1 cellular context compared by ENCODE assay signal in genomic region chr12:27710592-27711311, GRCh38.
TF ChIP-seq lines count a peak whose summit lies in the region.

TSS of gene MRPS35 (plus strand) at chr12:27710832. CDS start at chr12:27710844, 12 bp downstream.

TF ChIP-seq in WTC11, 78 proteins besides CTCF, POLR2A, EP300 and RAD21 (continued from another document):
- TF ChIP-seq ZNF532 (CRISPR knock-in tag; IDR thresholded peaks at IDR 0.05; ENCODE audit: borderline replicate concordance) (no peak), IRF2 (CRISPR knock-in tag; IDR thresholded peaks at IDR 0.05; ENCODE audit: borderline replicate concordance, low read depth) (no peak), E2F1 (CRISPR knock-in tag; IDR thresholded peaks at IDR 0.05) (no peak), GRHL2 (CRISPR knock-in tag; IDR thresholded peaks at IDR 0.05; ENCODE audit: insufficient replicate concordance, severe bottlenecking) (no peak), TEAD4 (CRISPR knock-in tag; IDR thresholded peaks at IDR 0.05) (no peak; the same call in 1 of the 2 replicates), MYBL2 (CRISPR knock-in tag; IDR thresholded peaks at IDR 0.05) (peak; percentile 91), NFATC4 (CRISPR knock-in tag; IDR thresholded peaks at IDR 0.05) (no peak), ZSCAN18 (CRISPR knock-in tag; IDR thresholded peaks at IDR 0.05) (no peak), KAT7 (CRISPR knock-in tag; IDR thresholded peaks at IDR 0.05; ENCODE audit: borderline replicate concordance) (peak; percentile 99), RELA (CRISPR knock-in tag; IDR thresholded peaks at IDR 0.05; ENCODE audit: borderline replicate concordance) (no peak; the same call in 1 of the 2 replicates), ATF3 (CRISPR knock-in tag; conservative IDR thresholded peaks at IDR 0.05) (no peak), ZNF416 (CRISPR knock-in tag; IDR thresholded peaks at IDR 0.05) (no peak), MLX (CRISPR knock-in tag; IDR thresholded peaks at IDR 0.05) (0 out of 2 replicates have a peak, but pooled peaks have one; percentile 57), ATF6 (CRISPR knock-in tag; IDR thresholded peaks at IDR 0.05) (no peak), TEAD1 (CRISPR knock-in tag; IDR thresholded peaks at IDR 0.05) (peak; percentile 97), ZNF281 (CRISPR knock-in tag; IDR thresholded peaks at IDR 0.05) (peak; percentile 55; the same call in 1 of the 2 replicates), SMAD4 (CRISPR knock-in tag; IDR thresholded peaks at IDR 0.05) (no peak), ZNF512 (CRISPR knock-in tag; IDR thresholded peaks at IDR 0.05; ENCODE audit: borderline replicate concordance) (no peak), FOXJ3 (CRISPR knock-in tag; IDR thresholded peaks at IDR 0.05; ENCODE audit: borderline replicate concordance) (no peak), ZNF425 (CRISPR knock-in tag; conservative IDR thresholded peaks at IDR 0.05) (no peak), NFYB (CRISPR knock-in tag; conservative IDR thresholded peaks at IDR 0.05; ENCODE audit: low read depth) (no peak), MAX (CRISPR knock-in tag; IDR thresholded peaks at IDR 0.05) (peak; percentile 97), E2F5 (CRISPR knock-in tag; IDR thresholded peaks at IDR 0.05) (peak; percentile 91), ZNF121 (CRISPR knock-in tag; IDR thresholded peaks at IDR 0.05) (no peak), IRF1 (CRISPR knock-in tag; IDR thresholded peaks at IDR 0.05) (no peak; the same call in 1 of the 2 replicates), GTF2I (CRISPR knock-in tag; conservative IDR thresholded peaks at IDR 0.05) (no peak), FOXP4 (CRISPR knock-in tag; IDR thresholded peaks at IDR 0.05) (no peak), ZNF263 (CRISPR knock-in tag; IDR thresholded peaks at IDR 0.05; ENCODE audit: low read depth) (no peak), RORB (CRISPR knock-in tag; IDR thresholded peaks at IDR 0.05) (no peak)
TF ChIP-seq in WTC11: peak in this region for 28.
